Comparison of ENCODE assay signal across 1 cellular context in the genomic region with DNA sequence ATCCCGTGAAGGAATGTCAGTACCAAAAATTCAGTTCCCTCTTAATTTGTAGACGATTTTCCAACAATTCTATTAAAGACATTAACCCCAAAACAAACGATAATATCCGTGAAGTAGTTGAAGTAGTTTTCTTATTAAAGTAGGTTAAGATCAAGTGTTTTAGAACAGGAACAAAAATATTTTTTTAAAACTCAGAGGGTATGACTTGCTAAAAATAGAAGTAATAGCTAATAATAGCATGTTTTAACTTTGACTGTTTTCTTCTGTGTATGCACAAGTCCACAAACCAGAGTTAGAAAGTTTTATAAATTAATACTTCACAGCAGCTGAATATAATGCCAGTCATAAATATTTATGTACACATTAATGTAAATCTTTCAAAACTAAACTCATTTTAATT.
TF ChIP-seq lines count a peak whose summit lies in the region.

No MANE protein-coding gene starts in this region.

TF ChIP-seq in endothelial cell of umbilical vein, 7 proteins besides CTCF, POLR2A, EP300 and RAD21:
- TF ChIP-seq GATA2 (IDR thresholded peaks at IDR 0.05; ENCODE audit: insufficient read depth, insufficient read length, low read depth, low read length) (no peak), FOS (IDR thresholded peaks at IDR 0.05; ENCODE audit: borderline replicate concordance, insufficient read depth, low read length) (no peak), EZH2 (IDR thresholded peaks at IDR 0.05; ENCODE audit: borderline replicate concordance, low read depth, low read length, severe bottlenecking) (no peak), JUN (IDR thresholded peaks at IDR 0.05; ENCODE audit: borderline replicate concordance, insufficient read depth, insufficient read length, low read depth) (no peak)
- TF ChIP-seq, protein P1, sequence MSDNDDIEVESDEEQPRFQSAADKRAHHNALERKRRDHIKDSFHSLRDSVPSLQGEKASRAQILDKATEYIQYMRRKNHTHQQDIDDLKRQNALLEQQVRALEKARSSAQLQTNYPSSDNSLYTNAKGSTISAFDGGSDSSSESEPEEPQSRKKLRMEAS (IDR thresholded peaks at IDR 0.05; ENCODE audit: insufficient read depth, insufficient read length) = no peak
